In the genomic region with DNA sequence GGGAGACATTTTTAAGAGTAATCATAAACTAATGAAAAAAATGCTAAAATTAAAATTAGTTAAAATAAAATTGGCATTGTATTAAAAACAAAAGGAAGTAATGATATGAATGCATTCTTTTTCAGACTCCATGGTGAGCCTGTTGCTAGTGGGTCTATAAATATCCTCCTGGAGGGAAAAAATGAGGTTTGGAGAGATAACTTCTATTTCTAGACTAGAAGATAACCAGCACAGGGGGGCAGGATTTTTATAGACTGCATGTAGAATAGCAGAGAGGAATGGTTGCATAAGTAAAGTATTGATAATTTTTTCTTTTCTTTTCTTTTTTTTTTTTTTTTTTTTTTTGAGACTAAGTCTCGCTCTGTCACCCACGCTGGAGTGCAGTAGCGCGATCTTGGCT, we compare ENCODE assay signal across 7 cellular contexts.
"Had no signal": no experiment of that assay in that cellular context is flagged by ENCODE, and none has a peak within 500 bp of the region (broad histone marks: within the 10 kb centered on the region; RNA-seq: fewer than 3 reads in every experiment).

No MANE protein-coding gene starts in this region.

- H3K36me3 ChIP-seq: HAP-1 had no signal

- H3K9me3 ChIP-seq: HAP-1 had no signal

- H3K4me1 ChIP-seq: HAP-1 had no signal

- H3K4me3 ChIP-seq: GM23248, HAP-1 had no signal

- H3K27ac ChIP-seq: GM23248 had no signal

- ATAC-seq: HCT116 had no signal

- DNase-seq: GM23248, GOT3, H7, HFFc6, IMR-90 had no signal
